In the genomic region with DNA sequence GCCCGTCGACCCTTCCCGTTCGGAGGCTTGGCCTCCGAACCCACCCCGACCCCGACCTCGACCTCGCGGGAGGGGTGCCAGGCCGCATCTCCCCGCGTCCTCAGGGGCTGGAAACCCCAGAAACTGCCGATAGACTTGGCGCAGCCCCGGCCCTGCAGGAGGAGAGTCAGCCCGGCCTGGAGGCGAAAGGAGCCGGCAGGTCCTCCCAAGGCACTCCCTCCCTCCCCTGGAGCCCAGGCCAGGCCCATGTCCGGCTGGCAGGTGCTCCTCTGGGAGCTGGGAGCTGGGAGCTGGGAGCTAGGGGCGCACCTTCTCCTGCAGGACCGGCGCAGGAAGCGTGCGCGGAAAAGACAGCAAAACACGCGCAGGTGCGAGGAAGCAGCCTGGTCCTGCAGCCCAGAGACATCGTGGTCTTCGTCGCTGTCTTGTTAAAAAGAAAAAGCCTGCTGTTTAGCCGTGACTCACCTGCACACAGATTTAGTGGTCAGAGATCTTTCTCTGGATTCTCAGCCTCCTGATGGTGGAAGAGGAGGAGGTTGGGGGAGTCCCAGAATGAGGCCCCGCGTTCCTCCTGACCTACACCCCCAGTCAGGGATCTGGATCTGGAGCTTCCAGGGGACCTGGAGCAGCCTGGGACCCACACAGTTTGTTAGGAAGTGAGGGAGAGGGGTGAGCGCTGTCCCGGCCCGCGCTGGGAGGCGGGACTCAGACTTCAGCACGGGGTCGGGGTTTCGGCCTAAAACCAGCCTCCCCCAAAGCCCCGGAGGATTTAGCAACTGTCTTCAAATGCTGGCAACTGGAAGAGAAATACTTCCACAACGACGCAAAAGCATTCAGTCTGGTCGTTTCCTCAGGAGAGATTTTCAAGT, we compare ENCODE assay signal across 9 cellular contexts. TPM values are rescaled to one million over a fixed set of nuclear protein-coding genes. Genes with fewer than 3 reads are reported as not detected.
DNase-seq lines count a peak whose midpoint lies in the region; ATAC-seq and TF ChIP-seq lines count a peak whose summit lies in the region.
"Had no signal": no experiment of that assay in that cellular context is flagged by ENCODE, and none has a peak within 500 bp of the region (broad histone marks: within the 10 kb centered on the region; RNA-seq: fewer than 3 reads in every experiment).

No MANE protein-coding gene starts in this region.

- no peak for TF ChIP-seq CTCF in GM12865 (IDR thresholded peaks at IDR 0.05; ENCODE audit: insufficient read depth, low read depth, low read length, missing control alignments)

- H3K9me3 ChIP-seq in ectodermal cell (ENCODE audit: control insufficient read depth, low read length), result no peaks in the 10 kb centered on the region
- H3K9me3 ChIP-seq in mucosa of stomach (ENCODE audit: control insufficient read depth, low read length), result no peaks in the 10 kb centered on the region

- no peak for ATAC-seq in HG03342 (IDR thresholded peaks at IDR 0.05; ENCODE audit: unreplicated experiment)

- peak overlapping the region; percentile 97 for H3K9ac ChIP-seq in mucosa of stomach (ENCODE audit: low read length)

- DNase-seq in GM12865 (ENCODE audit: low read depth) (no peak), NCI-H2196 treated with DMSO at 0.1 percent for 48 hours (lab: John Stamatoyannopoulos, UW; ENCODE audit: unreplicated experiment) (peak; percentile 33), activated gamma-delta T cell (lab: John Stamatoyannopoulos, UW) (no peak), NCI-H1436 treated with DMSO at 0.1 percent for 48 hours (lab: John Stamatoyannopoulos, UW) (no peak)
- no peak for DNase-seq in activated CD4-positive, CD25-positive, alpha-beta regulatory T cell treated with anti-CD3 and anti-CD28 coated beads, Interleukin-2, amount 50 U/mL, for 72 hours

- H3K27ac ChIP-seq in ectodermal cell (ENCODE audit: insufficient read depth, low read depth, low read length, poor library complexity, severe bottlenecking), result no peak overlapping the region

- no peaks in the 10 kb centered on the region for H3K36me3 ChIP-seq in ectodermal cell (ENCODE audit: control insufficient read depth, insufficient read depth, low read length)
- H3K36me3 ChIP-seq in mucosa of stomach (ENCODE audit: control insufficient read depth, insufficient read depth, low read length), result no peaks in the 10 kb centered on the region

- 12 to 13% methylated on average over 47 of the region's 47 CpGs for WGBS in ectodermal cell, 2 experiments

- H3K4me1 ChIP-seq in ectodermal cell (ENCODE audit: control insufficient read depth, insufficient read depth, low read length) (peaks cover 15% of the 10 kb centered on the region), mucosa of stomach (ENCODE audit: control insufficient read depth, insufficient read depth, low read length) (peaks cover 20% of the 10 kb centered on the region)

- H3K4me3 ChIP-seq in GM12865 (ENCODE audit: low read depth, low read length) (peak overlapping the region; percentile 81), ectodermal cell (ENCODE audit: insufficient read depth, low read depth, low read length) (peak overlapping the region; percentile 47), mucosa of stomach (ENCODE audit: low read length) (peak overlapping the region; percentile 77)
- H3K4me3 ChIP-seq: K562 had no signal

- H3K27me3 ChIP-seq in ectodermal cell (ENCODE audit: control insufficient read depth, insufficient read depth, low read length, poor library complexity, severe bottlenecking) (peaks cover 61% of the 10 kb centered on the region), mucosa of stomach (ENCODE audit: control insufficient read depth, insufficient read depth, low read length) (no peaks in the 10 kb centered on the region)

RNA-seq across cellular contexts. Expression of a gene that starts 0.7 kb away (rescaled TPM):
- polyA plus RNA-seq in ectodermal cell (2013, experiment 1 of 4), result 1.3 TPM
- 0.85 TPM for polyA plus RNA-seq in ectodermal cell (2013, experiment 2 of 4)
- 1.7 TPM for polyA plus RNA-seq in ectodermal cell (2013, experiment 3 of 4)
- 0.93 TPM for polyA plus RNA-seq in ectodermal cell (2013, experiment 4 of 4)
- polyA plus RNA-seq: K562 had no signal
